In the genomic region with DNA sequence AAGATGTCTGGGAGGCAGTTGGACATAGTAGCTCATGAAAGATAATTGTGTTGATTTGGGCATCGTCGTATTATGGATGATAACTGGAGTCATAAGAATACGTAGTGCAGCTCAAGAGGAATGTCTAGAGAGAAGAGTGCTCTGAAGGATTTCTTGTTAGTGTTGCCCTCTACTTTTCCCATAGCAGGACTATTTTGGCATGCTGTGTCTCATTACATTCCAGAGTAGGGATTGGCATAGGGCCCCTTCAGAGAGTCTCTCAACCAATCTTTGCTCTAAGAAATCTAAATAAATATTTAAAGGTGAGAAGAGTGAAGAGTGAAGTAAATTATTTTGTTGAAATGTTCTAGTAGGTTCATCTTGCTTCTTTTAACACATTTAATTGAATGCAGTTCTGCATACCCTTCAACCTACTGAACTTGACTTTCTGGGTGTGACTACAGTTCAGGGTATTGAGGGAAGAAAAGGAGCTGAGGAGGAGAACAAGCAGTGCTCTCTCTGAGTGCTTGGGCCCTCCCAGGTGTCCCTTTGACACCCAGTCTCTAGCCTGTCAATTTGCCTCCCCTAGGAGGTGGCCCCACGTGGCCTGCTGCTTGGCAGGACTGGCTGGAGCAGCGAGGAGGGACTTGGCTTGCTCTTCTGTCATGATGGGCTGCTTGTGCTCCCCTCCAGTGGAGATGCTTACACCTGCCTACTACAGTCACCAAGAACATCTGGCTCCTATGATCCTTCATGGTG, we compare ENCODE assay signal across 23 cellular contexts.
"Had no signal": no experiment of that assay in that cellular context is flagged by ENCODE, and none has a peak within 500 bp of the region (broad histone marks: within the 10 kb centered on the region; RNA-seq: fewer than 3 reads in every experiment).

No MANE protein-coding gene starts in this region.

- H3K27me3 ChIP-seq: SJCRH30 had no signal

- DNase-seq: activated CD4-positive, alpha-beta T cell treated with anti-CD3 and anti-CD28 coated beads for 4 hours; activated CD8-positive, alpha-beta memory T cell treated with anti-CD3 and anti-CD28 coated beads, Interleukin-2, amount 50 U/mL, for 48 hours; activated CD8-positive, alpha-beta T cell treated with anti-CD3 and anti-CD28 coated beads, Interleukin-2, amount 10 ng/mL, durations not matched to agents 7 days and 5 days; activated T-cell treated with anti-CD3 and anti-CD28 coated beads, Interleukin-2, amount 50 U/mL, for 1 hour; aorta; KG1; NCI-H1092; NCI-H1417; NCI-H2029; NCI-H345; NCI-H510A; NCI-H526 treated with DMSO at 0.1 percent for 48 hours; NCI-H82; OCI-M1; Right ventricle myocardium superior; RPMI8226; SJCRH30; SK-N-SH had no signal

- ATAC-seq: activated CD4-positive, CD25-positive, alpha-beta regulatory T cell treated with anti-CD3 and anti-CD28 coated beads, Interleukin-2, amount 50 U/mL, for 24 hours; activated CD8-positive, alpha-beta T cell treated with anti-CD3 and anti-CD28 coated beads, Interleukin-2, amount 10 ng/mL, durations not matched to agents 7 days and 5 days; Panc1 had no signal

- H3K4me3 ChIP-seq: SJCRH30 had no signal

- H3K9me3 Mint-ChIP-seq: activated naive CD4-positive, alpha-beta T cell treated with anti-CD3 and anti-CD28 coated beads, Interleukin-2, amount 50 U/mL, for 24 hours; IgD-negative memory B cell; T-helper 1 cell treated with Interleukin-12 subunit alpha and Interleukin-12 subunit beta and Interleukin-4 antibody, amounts not matched to agents 30 μg/mL and 1 μg/mL, for 36 hours had no signal

- H3K9me3 ChIP-seq: SJCRH30, SK-N-SH had no signal

- H3K27ac Mint-ChIP-seq: activated CD8-positive, alpha-beta T cell treated with anti-CD3 and anti-CD28 coated beads, Interleukin-2, amount 10 ng/mL, durations not matched to agents 7 days and 5 days; activated naive CD4-positive, alpha-beta T cell treated with anti-CD3 and anti-CD28 coated beads, Interleukin-2, amount 50 U/mL, for 24 hours; IgD-negative memory B cell; T-helper 1 cell treated with Interleukin-12 subunit alpha and Interleukin-12 subunit beta and Interleukin-4 antibody, amounts not matched to agents 30 μg/mL and 1 μg/mL, for 36 hours had no signal

- H3K36me3 ChIP-seq: SJCRH30 had no signal

- H3K36me3 Mint-ChIP-seq: activated naive CD4-positive, alpha-beta T cell treated with anti-CD3 and anti-CD28 coated beads, Interleukin-2, amount 50 U/mL, for 24 hours had no signal

- H3K27ac ChIP-seq: SJCRH30 had no signal

- H3K4me1 Mint-ChIP-seq: activated naive CD4-positive, alpha-beta T cell treated with anti-CD3 and anti-CD28 coated beads, Interleukin-2, amount 50 U/mL, for 24 hours; IgD-negative memory B cell had no signal

- H3K4me1 ChIP-seq: SJCRH30 had no signal

- H3K4me3 Mint-ChIP-seq: activated CD8-positive, alpha-beta T cell treated with anti-CD3 and anti-CD28 coated beads, Interleukin-2, amount 10 ng/mL, durations not matched to agents 7 days and 5 days; activated naive CD4-positive, alpha-beta T cell treated with anti-CD3 and anti-CD28 coated beads, Interleukin-2, amount 50 U/mL, for 24 hours; IgD-negative memory B cell; T-helper 1 cell treated with Interleukin-12 subunit alpha and Interleukin-12 subunit beta and Interleukin-4 antibody, amounts not matched to agents 30 μg/mL and 1 μg/mL, for 36 hours had no signal

- H3K27me3 Mint-ChIP-seq: IgD-negative memory B cell had no signal
